In genomic region chr3:181938580-181938979, GRCh38 we compare ENCODE assay signal across 8 cellular contexts.
A peak's percentile ranks its signal among the peaks of the same experiment; 100 is the strongest.
DNase-seq lines count a peak whose midpoint lies in the region; FAIRE-seq and TF ChIP-seq lines count a peak whose summit lies in the region.
"Not testable (repeated sequence)": the region's sequence is repeated elsewhere in the genome, so short reads cannot be mapped to it uniquely, and the experiment has no call there.

No MANE protein-coding gene starts in this region.

- not testable (repeated sequence) for H3K4me1 ChIP-seq in mammary epithelial cell (ENCODE audit: insufficient read depth, low read length)

- H3K36me3 ChIP-seq in mammary epithelial cell (ENCODE audit: insufficient read depth, low read length): not testable (repeated sequence)

- DNase-seq in DMS53 (lab: John Stamatoyannopoulos, UW): peak; percentile 65
- not testable (repeated sequence) for DNase-seq in GM12891 (ENCODE audit: insufficient read length, low spot score)
- DNase-seq in M059J (ENCODE audit: low read depth): peak; percentile 30
- DNase-seq in NCI-H2081 (lab: John Stamatoyannopoulos, UW): peak; percentile 24 to 42
- peak; percentile 35 for DNase-seq in RKO (ENCODE audit: low spot score)
- peak; percentile 56 for DNase-seq in mammary epithelial cell
- peak; percentile 74 for DNase-seq in epithelial cell of esophagus (ENCODE audit: low read depth)
- DNase-seq in foreskin melanocyte: peak; percentile 14

- not testable (repeated sequence) for H3K79me2 ChIP-seq in mammary epithelial cell (ENCODE audit: insufficient read depth, low read length)

- TF ChIP-seq CTCF in mammary epithelial cell (conservative IDR thresholded peaks at IDR 0.05 in 1 of 2, IDR thresholded peaks at IDR 0.05 in 1 of 2; ENCODE audit: extremely low read depth in 1 of 2, insufficient read depth in 1 of 2, low read depth in 1 of 2, low read length in 2 of 2); epithelial cell of esophagus (IDR thresholded peaks at IDR 0.05; ENCODE audit: insufficient read depth, low read depth, low read length, missing control alignments): not testable (repeated sequence)

- H4K20me1 ChIP-seq in mammary epithelial cell (ENCODE audit: insufficient read depth, low read length): not testable (repeated sequence)

- dilution Hi-C loops in mammary epithelial cell (cut with HindIII; ENCODE audit: low sequenced_read_pairs): not testable (repeated sequence)

- H3K9ac ChIP-seq in mammary epithelial cell (ENCODE audit: insufficient read depth, low read length): not testable (repeated sequence)

- TF ChIP-seq POLR2A in GM12891 (IDR thresholded peaks at IDR 0.05; ENCODE audit: low read depth, low read length): not testable (repeated sequence)

- CTCF ChIA-PET in mammary epithelial cell (lab: Charles Lee; ENCODE audit: low non-redundant PET): not testable (repeated sequence)

- H2AFZ ChIP-seq in mammary epithelial cell (ENCODE audit: low read depth, low read length): peak overlapping the region; percentile 71

- BruUV-seq in mammary epithelial cell (replicated peaks; lab: Mats Ljungman, UMichigan): not testable (repeated sequence)

- not testable (repeated sequence) for H3K4me3 ChIP-seq in mammary epithelial cell (replicated peaks in 1 of 3; ENCODE audit: insufficient read depth in 1 of 3, low read depth in 2 of 3, low read length in 3 of 3); epithelial cell of esophagus (ENCODE audit: low read length)

- not testable (repeated sequence) for H3K9me3 ChIP-seq in mammary epithelial cell (replicated peaks; ENCODE audit: insufficient read depth, low read length)

- not testable (repeated sequence) for H3K4me2 ChIP-seq in mammary epithelial cell (ENCODE audit: insufficient read depth, low read depth, low read length)

- not testable (repeated sequence) for H3K27ac ChIP-seq in mammary epithelial cell (ENCODE audit: insufficient read depth, low read depth, low read length)

- 80% methylated on average over 1 of the region's 3 CpGs for WGBS in mammary epithelial cell (ENCODE audit: low coverage, missing lambda C conversion rate)

- H3K27me3 ChIP-seq in mammary epithelial cell (ENCODE audit: insufficient read depth, low read length): not testable (repeated sequence)

- in situ Hi-C loops in mammary epithelial cell (cut with MboI; ENCODE audit: low sequenced_read_pairs in 2 of 2): not testable (repeated sequence)

- FAIRE-seq in GM12891 (lab: Jason Lieb, UNC): peak; percentile 38

- intact Hi-C loops in mammary epithelial cell (cut with micrococcal nuclease): not testable (repeated sequence)
